Comparison of ENCODE assay signal across 17 cellular contexts in the genomic region with DNA sequence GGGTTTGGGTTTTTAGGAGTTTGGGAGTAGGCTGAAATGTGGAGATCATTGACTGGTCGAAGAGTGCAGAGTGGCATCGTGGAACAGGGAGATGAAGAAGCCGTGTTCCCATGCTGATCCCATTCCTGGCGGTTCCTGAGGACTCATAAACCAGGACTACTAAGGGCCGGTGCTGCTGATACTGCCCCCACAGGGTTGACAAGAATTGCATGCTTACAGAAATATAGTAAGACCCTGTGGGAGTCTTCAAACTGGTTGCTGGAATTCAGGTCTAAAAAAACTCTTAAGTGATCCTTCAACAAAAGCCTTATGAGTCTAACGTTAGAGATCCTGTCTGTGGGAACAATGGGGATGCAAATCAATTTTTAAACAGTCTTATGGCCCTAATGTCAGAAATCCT.
DNase-seq lines count a peak whose midpoint lies in the region; ATAC-seq and TF ChIP-seq lines count a peak whose summit lies in the region.
"Had no signal": no experiment of that assay in that cellular context is flagged by ENCODE, and none has a peak within 500 bp of the region (broad histone marks: within the 10 kb centered on the region; RNA-seq: fewer than 3 reads in every experiment).

No MANE protein-coding gene starts in this region.

- no peaks in the 10 kb centered on the region for H3K36me3 Mint-ChIP-seq in stimulated activated naive CD8-positive, alpha-beta T cell treated with anti-CD3 and anti-CD28 coated beads, Interleukin-15, Interleukin-2, amounts not matched to agents 100 ng/mL and 50 ng/mL, for 24 hours (ENCODE audit: low read depth)
- no peaks in the 10 kb centered on the region for H3K36me3 Mint-ChIP-seq in activated T-cell treated with anti-CD3 and anti-CD28 coated beads, Interleukin-2, amount 50 U/mL, for 24 hours (ENCODE audit: low read depth)

- no peaks in the 10 kb centered on the region for H3K9me3 ChIP-seq in Panc1 (ENCODE audit: control insufficient read depth, insufficient read depth, low read depth, low read length)
- H3K9me3 ChIP-seq: body of pancreas, spleen had no signal

- no peak for ATAC-seq in stimulated activated naive CD8-positive, alpha-beta T cell treated with anti-CD3 and anti-CD28 coated beads, Interleukin-15, amount 100 ng/mL, for 72 hours
- ATAC-seq in Panc1, result no peak
- no peak for ATAC-seq in HG03159 (IDR thresholded peaks at IDR 0.05; ENCODE audit: unreplicated experiment)
- ATAC-seq: body of pancreas, left ventricle myocardium superior had no signal

- no peaks in the 10 kb centered on the region for H3K9me3 Mint-ChIP-seq in stimulated activated naive CD8-positive, alpha-beta T cell treated with anti-CD3 and anti-CD28 coated beads, Interleukin-15, Interleukin-2, amounts not matched to agents 100 ng/mL and 50 ng/mL, for 24 hours
- no peaks in the 10 kb centered on the region for H3K9me3 Mint-ChIP-seq in stimulated activated naive CD8-positive, alpha-beta T cell treated with anti-CD3 and anti-CD28 coated beads, Interleukin-15, amount 100 ng/mL, for 72 hours
- no peaks in the 10 kb centered on the region for H3K9me3 Mint-ChIP-seq in activated T-cell treated with anti-CD3 and anti-CD28 coated beads, Interleukin-2, amount 50 U/mL, for 24 hours
- H3K9me3 Mint-ChIP-seq: T-helper 1 cell treated with Interleukin-12 subunit alpha and Interleukin-12 subunit beta and Interleukin-4 antibody, amounts not matched to agents 30 μg/mL and 1 μg/mL, for 36 hours had no signal

- peaks cover 11% of the 10 kb centered on the region for H3K4me1 ChIP-seq in Panc1 (ENCODE audit: control insufficient read depth, insufficient read depth, low read length)
- H3K4me1 ChIP-seq: body of pancreas, parathyroid adenoma had no signal

- in situ Hi-C loops in Panc1 (cut with HindIII; ENCODE audit: low pct_unique_long_range_greater_than_20kb, low sequenced_read_pairs), result no loop called here

- H3K27ac ChIP-seq in Panc1 (ENCODE audit: low read length), result no peak overlapping the region
- H3K27ac ChIP-seq: body of pancreas, parathyroid adenoma, spleen had no signal

- no peak for DNase-seq in stimulated activated naive CD8-positive, alpha-beta T cell treated with anti-CD3 and anti-CD28 coated beads, Interleukin-15, amount 100 ng/mL, for 72 hours
- DNase-seq in Panc1 (ENCODE audit: low read depth, low spot score) (no peak), fibroblast of pulmonary artery (ENCODE audit: low read depth) (no peak), foreskin melanocyte (no peak)
- no peak for DNase-seq in activated T-cell treated with anti-CD3 and anti-CD28 coated beads, Interleukin-2, amount 50 U/mL, for 24 hours
- DNase-seq in stimulated activated CD4-positive, alpha-beta T cell treated with anti-CD3 and anti-CD28 coated beads, Interleukin-4, amount 100 ng/mL, for 1 hour, result no peak
- DNase-seq: activated CD4-positive, alpha-beta T cell treated with anti-CD3 and anti-CD28 coated beads for 4 hours; activated naive CD4-positive, alpha-beta T cell treated with anti-CD3 and anti-CD28 coated beads, Interleukin-2, amount 50 U/mL, for 16 hours; body of pancreas; left ventricle myocardium superior; NCI-H2029 treated with DMSO at 0.1 percent for 48 hours; spleen; stimulated activated naive CD4-positive, alpha-beta T cell treated with Interleukin-2 at 50 U/mL for 16 hours had no signal

- peaks cover 3% of the 10 kb centered on the region for H3K27me3 Mint-ChIP-seq in stimulated activated naive CD8-positive, alpha-beta T cell treated with anti-CD3 and anti-CD28 coated beads, Interleukin-15, Interleukin-2, amounts not matched to agents 100 ng/mL and 50 ng/mL, for 24 hours
- H3K27me3 Mint-ChIP-seq in stimulated activated naive CD8-positive, alpha-beta T cell treated with anti-CD3 and anti-CD28 coated beads, Interleukin-15, amount 100 ng/mL, for 72 hours, result peaks cover 8% of the 10 kb centered on the region
- H3K27me3 Mint-ChIP-seq in activated T-cell treated with anti-CD3 and anti-CD28 coated beads, Interleukin-2, amount 50 U/mL, for 24 hours, result peaks cover 5% of the 10 kb centered on the region

- no peaks in the 10 kb centered on the region for H3K27me3 ChIP-seq in Panc1 (ENCODE audit: control insufficient read depth, insufficient read depth, low read length)
- H3K27me3 ChIP-seq: body of pancreas, spleen had no signal

- H3K4me3 ChIP-seq in Panc1 (ENCODE audit: low read depth in 2 of 2, low read length in 2 of 2) (no peak overlapping the region), fibroblast of pulmonary artery (replicated peaks; ENCODE audit: low read depth, low read length) (no peak overlapping the region)
- H3K4me3 ChIP-seq: body of pancreas, spleen had no signal

- H3K36me3 ChIP-seq in Panc1 (ENCODE audit: control insufficient read depth, insufficient read depth, low read length), result no peaks in the 10 kb centered on the region
- H3K36me3 ChIP-seq: spleen had no signal

- TF ChIP-seq CTCF in Panc1 (IDR thresholded peaks at IDR 0.05) (peak; percentile 16; the same call in 1 of the 2 replicates), fibroblast of pulmonary artery (IDR thresholded peaks at IDR 0.05; ENCODE audit: low read length, missing control alignments) (peak; percentile 12)

- H3K4me3 Mint-ChIP-seq in stimulated activated naive CD8-positive, alpha-beta T cell treated with anti-CD3 and anti-CD28 coated beads, Interleukin-15, Interleukin-2, amounts not matched to agents 100 ng/mL and 50 ng/mL, for 24 hours, result no peak overlapping the region
- H3K4me3 Mint-ChIP-seq in stimulated activated naive CD8-positive, alpha-beta T cell treated with anti-CD3 and anti-CD28 coated beads, Interleukin-15, amount 100 ng/mL, for 72 hours, result no peak overlapping the region
- H3K4me3 Mint-ChIP-seq in activated T-cell treated with anti-CD3 and anti-CD28 coated beads, Interleukin-2, amount 50 U/mL, for 24 hours, result no peak overlapping the region
- H3K4me3 Mint-ChIP-seq: T-helper 1 cell treated with Interleukin-12 subunit alpha and Interleukin-12 subunit beta and Interleukin-4 antibody, amounts not matched to agents 30 μg/mL and 1 μg/mL, for 36 hours had no signal

- CTCF ChIA-PET in Panc1 (lab: Charles Lee), result no interaction called here

- peak overlapping the region; percentile 3 for H3K27ac Mint-ChIP-seq in stimulated activated naive CD8-positive, alpha-beta T cell treated with anti-CD3 and anti-CD28 coated beads, Interleukin-15, Interleukin-2, amounts not matched to agents 100 ng/mL and 50 ng/mL, for 24 hours
- H3K27ac Mint-ChIP-seq in stimulated activated naive CD8-positive, alpha-beta T cell treated with anti-CD3 and anti-CD28 coated beads, Interleukin-15, amount 100 ng/mL, for 72 hours, result no peak overlapping the region
- no peak overlapping the region for H3K27ac Mint-ChIP-seq in activated T-cell treated with anti-CD3 and anti-CD28 coated beads, Interleukin-2, amount 50 U/mL, for 24 hours
- H3K27ac Mint-ChIP-seq: T-helper 1 cell treated with Interleukin-12 subunit alpha and Interleukin-12 subunit beta and Interleukin-4 antibody, amounts not matched to agents 30 μg/mL and 1 μg/mL, for 36 hours had no signal

- POLR2A ChIA-PET in Panc1 (lab: Charles Lee), result no interaction called here

- peaks cover 2% of the 10 kb centered on the region for H3K4me1 Mint-ChIP-seq in stimulated activated naive CD8-positive, alpha-beta T cell treated with anti-CD3 and anti-CD28 coated beads, Interleukin-15, Interleukin-2, amounts not matched to agents 100 ng/mL and 50 ng/mL, for 24 hours (ENCODE audit: low read depth)
- H3K4me1 Mint-ChIP-seq in stimulated activated naive CD8-positive, alpha-beta T cell treated with anti-CD3 and anti-CD28 coated beads, Interleukin-15, amount 100 ng/mL, for 72 hours, result no peaks in the 10 kb centered on the region
- no peaks in the 10 kb centered on the region for H3K4me1 Mint-ChIP-seq in activated T-cell treated with anti-CD3 and anti-CD28 coated beads, Interleukin-2, amount 50 U/mL, for 24 hours (ENCODE audit: low read depth)

- BruUV-seq in Panc1 (replicated peaks; lab: Mats Ljungman, UMichigan), result no TSS peak

- intact Hi-C loops in Panc1 (cut with micrococcal nuclease; ENCODE audit: unreplicated experiment), result no loop called here
